Comparison of ENCODE assay signal across 12 cellular contexts in genomic region chr6:113668712-113669408, GRCh38.
A peak's percentile ranks its signal among the peaks of the same experiment; 100 is the strongest.
DNase-seq lines count a peak whose midpoint lies in the region; ATAC-seq and TF ChIP-seq lines count a peak whose summit lies in the region.
"Had no signal": no experiment of that assay in that cellular context is flagged by ENCODE, and none has a peak within 500 bp of the region (broad histone marks: within the 10 kb centered on the region; RNA-seq: fewer than 3 reads in every experiment).

No MANE protein-coding gene starts in this region.

- intact Hi-C loops in heart right ventricle (cut with DNase I): loop anchor here in 1 of 10 donors (10.0 kb wide), 1 partner anchor 186 kb away; the partner anchor contains the start of gene MARCKS

- peak; percentile 49 for DNase-seq in DMS53 treated with DMSO at 0.1 percent for 48 hours (lab: John Stamatoyannopoulos, UW; ENCODE audit: unreplicated experiment)
- no peak for DNase-seq in heart right ventricle
- no peak for DNase-seq in stimulated activated CD4-positive, alpha-beta T cell treated with anti-CD3 and anti-CD28 coated beads, Interleukin-4, amount 100 ng/mL, for 24 hours
- DNase-seq in effector CD8-positive, alpha-beta T cell (lab: John Stamatoyannopoulos, UW): no peak
- DNase-seq in omental fat pad (ENCODE audit: low spot score): no peak
- DNase-seq in EL: no peak
- DNase-seq: cortex of kidney, gastrocnemius medialis had no signal

- H3K27me3 ChIP-seq in heart right ventricle: no peaks in the 10 kb centered on the region
- H3K27me3 ChIP-seq: BLaER1, gastrocnemius medialis had no signal

- no peaks in the 10 kb centered on the region for H3K9me3 ChIP-seq in heart right ventricle
- H3K9me3 ChIP-seq: BLaER1, gastrocnemius medialis had no signal

- ATAC-seq in GM21390 (IDR thresholded peaks at IDR 0.05; ENCODE audit: unreplicated experiment) (peak; percentile 60), HG03442 (IDR thresholded peaks at IDR 0.05; ENCODE audit: unreplicated experiment) (peak; percentile 53), heart right ventricle (peak in 7 of 8 donors; percentile 48 to 65 (median 57)), omental fat pad (ENCODE audit: low FRiP score) (no peak)
- ATAC-seq: gastrocnemius medialis had no signal

- TF ChIP-seq CTCF in heart right ventricle (IDR thresholded peaks at IDR 0.05): no peak
- TF ChIP-seq CTCF in omental fat pad (IDR thresholded peaks at IDR 0.05): no peak

- H3K27ac ChIP-seq in heart right ventricle: peak overlapping the region in 4 of 10 donors; percentile 24 to 56 (median 46)
- H3K27ac ChIP-seq: BLaER1, gastrocnemius medialis had no signal

- WGBS in heart right ventricle, 2 donors: 41 to 57% methylated on average over 1 of the region's 1 CpG

- no peak overlapping the region for H3K4me3 ChIP-seq in heart right ventricle
- H3K4me3 ChIP-seq: BLaER1, gastrocnemius medialis, lung had no signal

- peaks cover 0 to 42% (median 38%) of the 10 kb centered on the region in 9 donors for H3K4me1 ChIP-seq in heart right ventricle
- H3K4me1 ChIP-seq: BLaER1 had no signal

- H3K36me3 ChIP-seq in heart right ventricle: no peaks in the 10 kb centered on the region
- H3K36me3 ChIP-seq: BLaER1, gastrocnemius medialis had no signal
